28 cellular contexts compared by ENCODE assay signal in the genomic region with DNA sequence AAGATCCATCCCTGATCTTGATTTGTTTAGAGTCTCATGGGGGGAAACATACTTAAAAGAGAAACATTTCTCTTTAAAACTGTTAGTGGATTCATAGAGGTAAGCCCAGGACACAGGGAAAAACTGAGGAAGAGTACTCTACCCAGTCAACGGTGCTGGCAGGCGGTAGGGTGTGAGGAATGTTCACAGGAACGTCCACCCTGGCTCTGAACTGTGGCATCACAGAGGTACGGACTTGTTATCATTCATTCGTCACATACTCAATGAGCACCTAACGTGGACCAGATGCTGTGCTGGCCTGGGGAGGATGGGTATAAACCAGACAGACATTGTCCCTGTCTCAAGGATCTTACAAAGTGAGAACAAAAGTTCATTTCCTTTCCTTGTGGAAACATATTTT.
"Had no signal": no experiment of that assay in that cellular context is flagged by ENCODE, and none has a peak within 500 bp of the region (broad histone marks: within the 10 kb centered on the region; RNA-seq: fewer than 3 reads in every experiment).

No MANE protein-coding gene starts in this region.

- H3K4me3 Mint-ChIP-seq: effector memory CD8-positive, alpha-beta T cell; memory B cell; mesothelial cell of epicardium; natural killer cell; neural crest cell; stimulated activated memory B cell treated with anti-CD40 and anti-IgM and Interleukin-4, amounts not matched to agents 10 μg/mL and 1 μg/mL and 100 μg/mL, for 72 hours; stimulated activated naive CD8-positive, alpha-beta T cell treated with anti-CD3 and anti-CD28 coated beads, Interleukin-15, Interleukin-2, amounts not matched to agents 100 ng/mL and 50 ng/mL, for 24 hours had no signal

- H3K9me3 Mint-ChIP-seq: effector memory CD8-positive, alpha-beta T cell; memory B cell; mesothelial cell of epicardium; natural killer cell; neural crest cell; stimulated activated memory B cell treated with anti-CD40 and anti-IgM and Interleukin-4, amounts not matched to agents 10 μg/mL and 1 μg/mL and 100 μg/mL, for 72 hours; stimulated activated naive CD8-positive, alpha-beta T cell treated with anti-CD3 and anti-CD28 coated beads, Interleukin-15, Interleukin-2, amounts not matched to agents 100 ng/mL and 50 ng/mL, for 24 hours had no signal

- H3K27me3 ChIP-seq: hepatocyte, vagina had no signal

- H3K4me1 ChIP-seq: esophagus squamous epithelium, gastroesophageal sphincter, lower lobe of right lung, prostate gland, spleen, tibial artery, upper lobe of right lung, vagina had no signal

- H3K4me1 Mint-ChIP-seq: memory B cell; mesothelial cell of epicardium; natural killer cell; neural crest cell; stimulated activated memory B cell treated with anti-CD40 and anti-IgM and Interleukin-4, amounts not matched to agents 10 μg/mL and 1 μg/mL and 100 μg/mL, for 72 hours had no signal

- H3K36me3 ChIP-seq: esophagus squamous epithelium, gastroesophageal sphincter, lower lobe of right lung, prostate gland, spleen, tibial artery, upper lobe of right lung, vagina had no signal

- H3K4me3 ChIP-seq: esophagus squamous epithelium, gastroesophageal sphincter, hepatocyte, lower lobe of right lung, prostate gland, spleen, tibial artery, upper lobe of right lung, vagina had no signal

- H3K9me3 ChIP-seq: esophagus squamous epithelium, gastroesophageal sphincter, lower lobe of right lung, prostate gland, spleen, tibial artery, upper lobe of right lung, vagina had no signal

- DNase-seq: effector memory CD8-positive, alpha-beta T cell; esophagus squamous epithelium; foreskin fibroblast; glutamatergic neuron; kidney glomerular epithelial cell; lower lobe of right lung; natural killer cell; nucleus accumbens; spleen; stimulated activated CD4-positive, alpha-beta T cell treated with anti-CD3 and anti-CD28 coated beads, Interleukin-15, amount 100 ng/mL, for 24 hours; stimulated activated CD4-positive, alpha-beta T cell treated with anti-CD3 and anti-CD28 coated beads, Interleukin-1b, Interleukin-23, amount 100 ng/mL, for 48 hours; stimulated activated CD4-positive, alpha-beta T cell treated with anti-CD3 and anti-CD28 coated beads, Interleukin-4, amount 100 ng/mL, for 24 hours; tibial artery; upper lobe of right lung had no signal

- H3K27ac Mint-ChIP-seq: effector memory CD8-positive, alpha-beta T cell; memory B cell; mesothelial cell of epicardium; natural killer cell; stimulated activated memory B cell treated with anti-CD40 and anti-IgM and Interleukin-4, amounts not matched to agents 10 μg/mL and 1 μg/mL and 100 μg/mL, for 72 hours; stimulated activated naive CD8-positive, alpha-beta T cell treated with anti-CD3 and anti-CD28 coated beads, Interleukin-15, Interleukin-2, amounts not matched to agents 100 ng/mL and 50 ng/mL, for 24 hours had no signal

- H3K36me3 Mint-ChIP-seq: memory B cell; mesothelial cell of epicardium; natural killer cell; stimulated activated memory B cell treated with anti-CD40 and anti-IgM and Interleukin-4, amounts not matched to agents 10 μg/mL and 1 μg/mL and 100 μg/mL, for 72 hours had no signal

- FAIRE-seq: islet of Langerhans had no signal

- ATAC-seq: effector memory CD8-positive, alpha-beta T cell; gastroesophageal sphincter; left lobe of liver; lower lobe of right lung; natural killer cell; sciatic nerve; stimulated activated memory B cell treated with anti-CD40 and anti-IgM and Interleukin-4, amounts not matched to agents 10 μg/mL and 1 μg/mL and 100 μg/mL, for 72 hours; upper lobe of right lung had no signal

- H3K27ac ChIP-seq: epithelial cell of prostate, esophagus squamous epithelium, gastroesophageal sphincter, hepatocyte, lower lobe of right lung, parathyroid adenoma, prostate gland, spleen, tibial artery, upper lobe of right lung, vagina had no signal
